In genomic region chr2:236872015-236872414, GRCh38 we compare ENCODE assay signal across 13 cellular contexts.
A peak's percentile ranks its signal among the peaks of the same experiment; 100 is the strongest.
DNase-seq lines count a peak whose midpoint lies in the region; ATAC-seq and TF ChIP-seq lines count a peak whose summit lies in the region.
"Had no signal": no experiment of that assay in that cellular context is flagged by ENCODE, and none has a peak within 500 bp of the region (broad histone marks: within the 10 kb centered on the region; RNA-seq: fewer than 3 reads in every experiment).

No MANE protein-coding gene starts in this region.

- ATAC-seq in lower lobe of right lung (peak; percentile 24 to 29), GM19328 (IDR thresholded peaks at IDR 0.05; ENCODE audit: unreplicated experiment) (no peak)

- peak overlapping the region; percentile 52 for H3K9ac ChIP-seq in GM23248
- H3K9ac ChIP-seq in skeletal muscle satellite cell (ENCODE audit: low read depth, low read length) = peak overlapping the region; percentile 29

- H3K36me3 Mint-ChIP-seq in brain = peaks cover 1% of the 10 kb centered on the region

- H3K27me3 Mint-ChIP-seq in brain = peaks cover 2% of the 10 kb centered on the region

- H3K4me2 ChIP-seq in GM23248 (ENCODE audit: unreplicated experiment) (peak overlapping the region; percentile 35), skeletal muscle satellite cell (ENCODE audit: low read length) (peak overlapping the region; percentile 48)

- no peak overlapping the region for H3K4me3 Mint-ChIP-seq in brain

- intact Hi-C loops in lower lobe of right lung (cut with DNase I) = no loop called here

- H3K4me3 ChIP-seq in GM23248 (no peak overlapping the region), lower lobe of right lung (no peak overlapping the region), skeletal muscle satellite cell (ENCODE audit: low read length) (no peak overlapping the region)
- H3K4me3 ChIP-seq: cardiac muscle cell had no signal

- peak overlapping the region in 3 of 5 experiments; percentile 71 to 84 (median 77) for H3K27ac Mint-ChIP-seq in brain

- H3K27ac ChIP-seq in GM23248 (peak overlapping the region; percentile 86), lower lobe of right lung (peak overlapping the region; percentile 70)
- H3K27ac ChIP-seq: cardiac muscle cell had no signal

- no peaks in the 10 kb centered on the region for H3K9me3 ChIP-seq in GM23248 (ENCODE audit: low read depth)
- no peaks in the 10 kb centered on the region for H3K9me3 ChIP-seq in lower lobe of right lung
- no peaks in the 10 kb centered on the region for H3K9me3 ChIP-seq in skeletal muscle satellite cell (replicated peaks; ENCODE audit: low read length)

- in situ Hi-C loops in GM23248 (cut with MboI) = no loop called here

- peaks cover 20% of the 10 kb centered on the region for H3K4me1 ChIP-seq in GM23248 (ENCODE audit: insufficient read depth)
- peaks cover 38% of the 10 kb centered on the region for H3K4me1 ChIP-seq in lower lobe of right lung
- peaks cover 18% of the 10 kb centered on the region for H3K4me1 ChIP-seq in skeletal muscle satellite cell (ENCODE audit: control insufficient read depth, insufficient read depth, low read length)

- peaks cover 6% of the 10 kb centered on the region; the same call in 1 of the 2 replicates for H3K9me2 ChIP-seq in GM23248 (ENCODE audit: insufficient read depth)

- H2AFZ ChIP-seq in GM23248 = peak overlapping the region; percentile 44; the same call in 1 of the 2 replicates

- 86 to 90% methylated on average over 4 of the region's 4 CpGs for WGBS in GM23248 (ENCODE audit: low coverage in 1 of 2, low lambda C conversion rate in 2 of 2, missing lambda C conversion rate in 2 of 2), 2 experiments

- peaks cover 67% of the 10 kb centered on the region for H3K4me1 Mint-ChIP-seq in brain

- peaks cover 0 to 6% (median 0%) of the 10 kb centered on the region in 5 experiments for H3K9me3 Mint-ChIP-seq in brain

- H4K20me1 ChIP-seq in GM23248 (ENCODE audit: insufficient read depth) = no peaks in the 10 kb centered on the region

- H3K36me3 ChIP-seq in GM23248 (ENCODE audit: low read depth) (no peaks in the 10 kb centered on the region), lower lobe of right lung (no peaks in the 10 kb centered on the region), skeletal muscle satellite cell (ENCODE audit: insufficient read depth, low read length) (no peaks in the 10 kb centered on the region)
- H3K36me3 ChIP-seq: cardiac muscle cell had no signal

- DNase-seq in GM23248 (peak; percentile 4), lower lobe of right lung (peak; percentile 61), islet precursor cell (no peak), NCI-H2107 (lab: John Stamatoyannopoulos, UW) (no peak), Kasumi-1 (lab: John Stamatoyannopoulos, UW) (no peak)
- DNase-seq: activated naive CD4-positive, alpha-beta T cell; H7; NCI-H1105; NCI-H446 had no signal

- no peaks in the 10 kb centered on the region for H3K27me3 ChIP-seq in GM23248 (replicated peaks; ENCODE audit: insufficient read depth)
- peaks cover 7% of the 10 kb centered on the region for H3K27me3 ChIP-seq in lower lobe of right lung (ENCODE audit: low read depth)
- no peaks in the 10 kb centered on the region for H3K27me3 ChIP-seq in skeletal muscle satellite cell (ENCODE audit: control insufficient read depth, insufficient read depth, low read length)
- H3K27me3 ChIP-seq: cardiac muscle cell had no signal

- H3F3A ChIP-seq in GM23248 (ENCODE audit: insufficient read depth) = peaks cover 29% of the 10 kb centered on the region

- no peak for TF ChIP-seq CTCF in brain (conservative IDR thresholded peaks at IDR 0.05)
- TF ChIP-seq CTCF in lower lobe of right lung (IDR thresholded peaks at IDR 0.05) = no peak

- no peaks in the 10 kb centered on the region for H3K79me2 ChIP-seq in GM23248 (ENCODE audit: insufficient read depth)

Comparison
In these comparisons a context has a peak if more than half of its experiments do, and no peak if none do; other contexts are left out.
1. DNase-seq: peak in GM23248 (single experiment) and lower lobe of right lung (single experiment); none in islet precursor cell (single experiment), NCI-H2107 (single experiment) and Kasumi-1 (0 of 2).